Comparison of ENCODE assay signal across 22 cellular contexts in the genomic region with DNA sequence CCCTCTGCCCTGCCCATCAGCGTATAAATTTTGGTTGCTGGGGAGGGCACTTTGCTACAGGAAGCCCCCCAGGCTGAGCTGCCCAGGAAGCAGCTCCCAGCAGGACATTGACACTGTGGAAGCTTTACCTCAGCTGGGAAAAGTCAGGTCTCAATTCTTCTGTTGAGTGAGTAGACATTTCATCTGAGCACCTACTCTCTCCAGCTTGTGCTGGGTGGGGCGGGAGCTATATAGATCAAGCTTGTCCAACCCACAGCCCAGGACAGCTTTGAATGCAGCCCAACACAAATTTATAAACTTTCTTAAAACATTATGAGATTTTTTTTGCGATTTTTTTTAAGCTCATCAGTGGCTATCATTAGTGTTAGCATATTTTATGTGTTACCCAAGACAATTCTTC.
"Had no signal": no experiment of that assay in that cellular context is flagged by ENCODE, and none has a peak within 500 bp of the region (broad histone marks: within the 10 kb centered on the region; RNA-seq: fewer than 3 reads in every experiment).

No MANE protein-coding gene starts in this region.

- H3K27me3 Mint-ChIP-seq: dendritic cell treated with granulocyte-macrophage colony-stimulating factor and Interleukin-4, amounts not matched to agents 40 ng/mL and 50 ng/mL, for 4 days; effector memory CD8-positive, alpha-beta T cell; naive thymus-derived CD8-positive, alpha-beta T cell; type B pancreatic cell had no signal

- H3K4me3 Mint-ChIP-seq: dendritic cell treated with granulocyte-macrophage colony-stimulating factor and Interleukin-4, amounts not matched to agents 40 ng/mL and 50 ng/mL, for 4 days; effector memory CD8-positive, alpha-beta T cell; immature natural killer cell; neural crest cell; type B pancreatic cell had no signal

- ATAC-seq: effector memory CD8-positive, alpha-beta T cell; gastroesophageal sphincter; naive thymus-derived CD8-positive, alpha-beta T cell had no signal

- H3K9me3 ChIP-seq: esophagus squamous epithelium, gastroesophageal sphincter, left ventricle myocardium inferior, ovary, right atrium auricular region, sigmoid colon, stomach, thoracic aorta had no signal

- H3K27ac ChIP-seq: epithelial cell of prostate, esophagus squamous epithelium, gastroesophageal sphincter, left ventricle myocardium inferior, ovary, right atrium auricular region, sigmoid colon, skin epidermis, stomach, thoracic aorta had no signal

- DNase-seq: effector memory CD8-positive, alpha-beta T cell; esophagus squamous epithelium; foreskin fibroblast; glutamatergic neuron; immature natural killer cell; left ventricle myocardium inferior; mesendoderm; naive thymus-derived CD8-positive, alpha-beta T cell; ovary; sigmoid colon; stimulated activated CD4-positive, alpha-beta T cell treated with anti-CD3 and anti-CD28 coated beads, Interleukin-12 subunit alpha, Interleukin-12 subunit beta, amount 100 ng/mL, for 4 hours; stimulated activated naive CD4-positive, alpha-beta T cell; stomach; substantia nigra had no signal

- H3K4me3 ChIP-seq: esophagus squamous epithelium, gastroesophageal sphincter, left ventricle myocardium inferior, ovary, right atrium auricular region, sigmoid colon, skin epidermis, stomach, thoracic aorta had no signal

- H3K36me3 ChIP-seq: ovary, right atrium auricular region, thoracic aorta had no signal

- H3K27me3 ChIP-seq: esophagus squamous epithelium, gastroesophageal sphincter, ovary, right atrium auricular region, sigmoid colon, stomach had no signal

- H3K4me1 ChIP-seq: gastroesophageal sphincter, sigmoid colon had no signal

- H3K27ac Mint-ChIP-seq: dendritic cell treated with granulocyte-macrophage colony-stimulating factor and Interleukin-4, amounts not matched to agents 40 ng/mL and 50 ng/mL, for 4 days; effector memory CD8-positive, alpha-beta T cell; type B pancreatic cell had no signal

- H3K9me3 Mint-ChIP-seq: dendritic cell treated with granulocyte-macrophage colony-stimulating factor and Interleukin-4, amounts not matched to agents 40 ng/mL and 50 ng/mL, for 4 days; effector memory CD8-positive, alpha-beta T cell; immature natural killer cell; naive thymus-derived CD8-positive, alpha-beta T cell; neural crest cell; type B pancreatic cell had no signal
